Comparison of ENCODE assay signal across 8 cellular contexts in genomic region chr22:37457093-37457893, GRCh38. TPM values are rescaled to one million over a fixed set of nuclear protein-coding genes. Genes with fewer than 3 reads are reported as not detected.
DNase-seq lines count a peak whose midpoint lies in the region; ATAC-seq, FAIRE-seq and TF ChIP-seq lines count a peak whose summit lies in the region.

No MANE protein-coding gene starts in this region.

- 0 out of 2 replicates have a peak overlapping the region, but pooled peaks have one; percentile 37 for H2BK15ac ChIP-seq in H1 (ENCODE audit: low read length)

- H3K79me2 ChIP-seq in H1 (ENCODE audit: control insufficient read depth in 1 of 2, insufficient read depth in 2 of 2, low read length in 2 of 2) = no peaks in the 10 kb centered on the region

- H3K23ac ChIP-seq in H1 (ENCODE audit: insufficient read length) = no peak overlapping the region

- FAIRE-seq in GM19239 (lab: Jason Lieb, UNC) (peak; percentile 90), H1 (lab: Jason Lieb, UNC) (peak; percentile 91)

- H3K4me2 ChIP-seq in H1 (ENCODE audit: insufficient read depth in 1 of 2, low read depth in 2 of 2, low read length in 2 of 2) = no peak overlapping the region

- POLR2A ChIA-PET in activated CD8-positive, alpha-beta T cell treated with anti-CD3 and anti-CD28 coated beads for 36 hours (lab: Charles Lee) = interaction anchor here (1.0 kb wide), 1 partner anchor 201 kb away, joined by 3 read pairs; no protein-coding TSS in a partner anchor
- POLR2A ChIA-PET in H1 (lab: Charles Lee; ENCODE audit: partially characterized antibody) = no interaction called here

- TF ChIP-seq EP300 in H1 (IDR thresholded peaks at IDR 0.05; ENCODE audit: borderline replicate concordance in 1 of 2, low read depth in 2 of 2, low read length in 2 of 2) = no peak

- H3K4ac ChIP-seq in H1 (replicated peaks; ENCODE audit: insufficient read length, low read depth, low read length) = no peak overlapping the region

- H3K27ac Mint-ChIP-seq in activated CD8-positive, alpha-beta T cell treated with anti-CD3 and anti-CD28 coated beads for 36 hours = no peak overlapping the region

- CTCF ChIA-PET in activated CD8-positive, alpha-beta T cell treated with anti-CD3 and anti-CD28 coated beads for 36 hours (lab: Charles Lee) = interaction anchor here (0.6 to 5.8 kb wide), 33 partner anchors 15 to 296 kb away, joined by 3 to 98 read pairs (median 5); partner anchors contain the start of genes ELFN2 and MFNG
- CTCF ChIA-PET in H1 (lab: Charles Lee; ENCODE audit: partially characterized antibody) = interaction anchor here (0.6 to 8.2 kb wide), 41 partner anchors 8 to 343 kb away, joined by 3 to 119 read pairs (median 6); partner anchors contain the start of gene MFNG

- intact Hi-C loops in activated CD8-positive, alpha-beta T cell treated with anti-CD3 and anti-CD28 coated beads for 36 hours (cut with micrococcal nuclease) = loop anchor here (2.0 to 10.0 kb wide), 3 partner anchors 62 to 190 kb away; no protein-coding TSS in a partner anchor

- peak; percentile 77 for DNase-seq in AG08395 (ENCODE audit: low spot score)
- DNase-seq in GM19239 (ENCODE audit: insufficient read length, low spot score) = peak; percentile 82
- DNase-seq in NCI-H345 treated with DMSO at 0.1 percent for 48 hours (lab: John Stamatoyannopoulos, UW; ENCODE audit: unreplicated experiment) = peak; percentile 37
- peak; percentile 91 for DNase-seq in activated CD8-positive, alpha-beta T cell treated with anti-CD3 and anti-CD28 coated beads for 36 hours
- DNase-seq in H1 (ENCODE audit: low read depth in 1 of 2, low spot score in 2 of 2) = peak; percentile 56 to 97
- DNase-seq in midbrain (lab: John Stamatoyannopoulos, UW) = peak; percentile 26
- DNase-seq in stimulated activated CD8-positive, alpha-beta memory T cell treated with anti-CD3 and anti-CD28 coated beads, Interleukin-4, amount 100 ng/mL, for 48 hours = peak; percentile 95

- no peak overlapping the region for H2BK20ac ChIP-seq in H1 (ENCODE audit: low read length)

- TF ChIP-seq RAD21 in H1 (IDR thresholded peaks at IDR 0.05 in 1 of 2, conservative IDR thresholded peaks at IDR 0.05 in 1 of 2; ENCODE audit: low read depth in 2 of 2, low read length in 2 of 2) = peak; percentile 98 to 100

- no peaks in the 10 kb centered on the region; a peak in 2 of 7 replicates for H3K4me1 ChIP-seq in H1 (replicated peaks in 1 of 4; ENCODE audit: control insufficient read depth in 3 of 4, insufficient read depth in 4 of 4, low read length in 3 of 4)

- H3K36me3 Mint-ChIP-seq in activated CD8-positive, alpha-beta T cell treated with anti-CD3 and anti-CD28 coated beads for 36 hours (ENCODE audit: low read depth) = peaks cover 4% of the 10 kb centered on the region

- no peak overlapping the region for H3K4me3 Mint-ChIP-seq in activated CD8-positive, alpha-beta T cell treated with anti-CD3 and anti-CD28 coated beads for 36 hours

- H2BK120ac ChIP-seq in H1 (replicated peaks; ENCODE audit: low read depth, low read length) = no peak overlapping the region

- no peak for TF ChIP-seq POLR2A in H1 (IDR thresholded peaks at IDR 0.05; ENCODE audit: control extremely low read depth in 1 of 2, low read depth in 2 of 2, low read length in 2 of 2)

- peak; percentile 99 for ATAC-seq in activated CD8-positive, alpha-beta T cell treated with anti-CD3 and anti-CD28 coated beads for 36 hours
- no peak for ATAC-seq in HG03342 (IDR thresholded peaks at IDR 0.05; ENCODE audit: unreplicated experiment)

- H3K9ac ChIP-seq in H1 (replicated peaks in 1 of 4; ENCODE audit: extremely low read depth in 1 of 4, low read depth in 3 of 4, low read length in 3 of 4) = no peak overlapping the region

- H3K4me1 Mint-ChIP-seq in activated CD8-positive, alpha-beta T cell treated with anti-CD3 and anti-CD28 coated beads for 36 hours (ENCODE audit: low read depth) = no peaks in the 10 kb centered on the region

- no peak overlapping the region for H2AFZ ChIP-seq in H1 (ENCODE audit: low read length)

- H3K27me3 Mint-ChIP-seq in activated CD8-positive, alpha-beta T cell treated with anti-CD3 and anti-CD28 coated beads for 36 hours = no peaks in the 10 kb centered on the region

- H3K36me3 ChIP-seq in H1 (ENCODE audit: control insufficient read depth in 2 of 4, insufficient read depth in 4 of 4, low read length in 3 of 4) = no peaks in the 10 kb centered on the region

- no peak overlapping the region for H3K56ac ChIP-seq in H1 (replicated peaks; ENCODE audit: insufficient read length, low read depth, low read length)

- H4K91ac ChIP-seq in H1 (replicated peaks; ENCODE audit: insufficient read length, low read length) = no peak overlapping the region

- H3K4me3 ChIP-seq in H1 (ENCODE audit: extremely low read depth in 1 of 4, insufficient read depth in 2 of 4, low read depth in 3 of 4, low read length in 4 of 4) = no peak overlapping the region

- H2AK5ac ChIP-seq in H1 (ENCODE audit: low read depth, low read length) = no peak overlapping the region

- H4K20me1 ChIP-seq in H1 (replicated peaks in 1 of 2; ENCODE audit: control insufficient read depth in 1 of 2, insufficient read depth in 2 of 2, low read length in 2 of 2) = no peaks in the 10 kb centered on the region

- peak; percentile 94 for TF ChIP-seq CTCF in activated CD8-positive, alpha-beta T cell treated with anti-CD3 and anti-CD28 coated beads for 36 hours (IDR thresholded peaks at IDR 0.05)
- TF ChIP-seq CTCF in H1 (IDR thresholded peaks at IDR 0.05; ENCODE audit: control extremely low read depth in 1 of 3, insufficient read depth in 1 of 3, low read depth in 1 of 3, low read length in 3 of 3) = peak; percentile 97 to 99 (median 99)

- 37% methylated on average over 4 of the region's 4 CpGs; no CpG with 5 or more reads in 1 of the 2 experiments for WGBS in H1 (ENCODE audit: extremely low coverage in 1 of 2, insufficient coverage in 1 of 2, insufficient read length in 1 of 2, insufficient replicate concordance in 2 of 2, low coverage in 1 of 2, low lambda C conversion rate in 2 of 2, missing lambda C conversion rate in 1 of 2), 2 experiments

- H2BK5ac ChIP-seq in H1 (ENCODE audit: low read depth, low read length) = no peak overlapping the region

- H4K5ac ChIP-seq in H1 (ENCODE audit: insufficient read length, low read depth, low read length) = no peak overlapping the region

- H3K79me1 ChIP-seq in H1 (ENCODE audit: low read depth, low read length) = no peaks in the 10 kb centered on the region

- no peaks in the 10 kb centered on the region for H3K9me3 ChIP-seq in H1 (ENCODE audit: insufficient read depth in 2 of 2, low read depth in 1 of 2, low read length in 1 of 2)

- no peaks in the 10 kb centered on the region for H3K27me3 ChIP-seq in H1 (replicated peaks in 1 of 4; ENCODE audit: control insufficient read depth in 3 of 4, extremely low read depth in 1 of 4, insufficient read depth in 3 of 4, low read length in 3 of 4)

- no peak overlapping the region for H4K8ac ChIP-seq in H1 (ENCODE audit: extremely low read depth, insufficient read depth, low read length)

- H3K18ac ChIP-seq in H1 (ENCODE audit: extremely low read depth, low read length) = no peak overlapping the region

- H3K27ac ChIP-seq in H1 (ENCODE audit: low read depth, low read length) = no peak overlapping the region

- H3K14ac ChIP-seq in H1 (ENCODE audit: insufficient read length) = no peak overlapping the region

- H3K9me3 Mint-ChIP-seq in activated CD8-positive, alpha-beta T cell treated with anti-CD3 and anti-CD28 coated beads for 36 hours = no peaks in the 10 kb centered on the region

- H2BK12ac ChIP-seq in H1 (ENCODE audit: low read depth, low read length) = no peak overlapping the region

- H3K23me2 ChIP-seq in H1 (ENCODE audit: low read depth, low read length) = no peaks in the 10 kb centered on the region

TF ChIP-seq in H1, 55 proteins besides CTCF, POLR2A, EP300 and RAD21:
- 0 out of 2 replicates have a peak, but pooled peaks have one; percentile 14 for TF ChIP-seq BACH1 (IDR thresholded peaks at IDR 0.05; ENCODE audit: low read length)
- TF ChIP-seq SIRT6 (IDR thresholded peaks at IDR 0.05; ENCODE audit: low read length) = no peak
- peak; percentile 47; the same call in 1 of the 2 replicates for TF ChIP-seq GABPA (IDR thresholded peaks at IDR 0.05; ENCODE audit: borderline replicate concordance, insufficient read depth, low read length)
- no peak for TF ChIP-seq TCF12 (IDR thresholded peaks at IDR 0.05; ENCODE audit: low read depth, low read length)
- TF ChIP-seq TEAD4 (IDR thresholded peaks at IDR 0.05; ENCODE audit: low read depth, low read length) = 0 out of 2 replicates have a peak, but pooled peaks have one; percentile 25
- TF ChIP-seq CREB1 (IDR thresholded peaks at IDR 0.05) = peak; percentile 45

RNA-seq across cellular contexts. Expression of gene MFNG, which starts 28.9 kb away (rescaled TPM):
- total RNA-seq in activated CD8-positive, alpha-beta T cell treated with anti-CD3 and anti-CD28 coated beads for 36 hours = 100 to 1,000 TPM; 155 to 160 TPM
- 1.7 and 1.8 TPM in 2 replicates for total RNA-seq in H1 (2021; fragmentation: NEBNext Ultra II Directional; extraction: Animal tissue kit (Norgen Biotek cat#: 25700))
- 5.5 and 8.0 TPM in 2 replicates for polyA plus RNA-seq in H1 (2011; rRNA removed)
- polyA plus RNA-seq in H1 (2011; cell fraction: cytosol; rRNA removed) = 5.4 TPM
- 11.5 TPM for polyA plus RNA-seq in H1 (2011; cell fraction: nucleus; rRNA removed)
- polyA plus RNA-seq in H1 (2012, experiment 1 of 2) = 1.7 to 3.1 TPM (median 2.6 TPM) in 4 replicates
- polyA plus RNA-seq in H1 (2012, experiment 2 of 2) = 1.5 TPM
- polyA plus RNA-seq in H1 (2013, experiment 1 of 2) = 2.4 TPM
- 2.8 TPM for polyA plus RNA-seq in H1 (2013, experiment 2 of 2)
- polyA minus RNA-seq in H1 (2011; rRNA and poly(A)+ RNA removed) = 1.3 and 1.6 TPM in 2 replicates
- 6.8 TPM for polyA minus RNA-seq in H1 (2011; cell fraction: cytosol; rRNA and poly(A)+ RNA removed)
- polyA minus RNA-seq in H1 (2011; cell fraction: nucleus; rRNA and poly(A)+ RNA removed) = 4.9 TPM

RNA-seq across cellular contexts. Expression of gene ELFN2, which starts 30.0 kb away (rescaled TPM):
- under 1 TPM; 0.51 to 0.52 TPM for total RNA-seq in activated CD8-positive, alpha-beta T cell treated with anti-CD3 and anti-CD28 coated beads for 36 hours
- 0.63 and 0.88 TPM in 2 replicates for total RNA-seq in H1 (2021; fragmentation: NEBNext Ultra II Directional; extraction: Animal tissue kit (Norgen Biotek cat#: 25700))
- polyA plus RNA-seq in H1 (2011; rRNA removed) = 0.88 and 1.3 TPM in 2 replicates
- polyA plus RNA-seq in H1 (2011; cell fraction: cytosol; rRNA removed) = 0.70 TPM
- polyA plus RNA-seq in H1 (2011; cell fraction: nucleus; rRNA removed) = 2.5 TPM
- polyA plus RNA-seq in H1 (2012, experiment 1 of 2) = 0.71 to 1.4 TPM (median 0.83 TPM) in 4 replicates
- 0.37 TPM for polyA plus RNA-seq in H1 (2012, experiment 2 of 2)
- 0.41 TPM for polyA plus RNA-seq in H1 (2013, experiment 1 of 2)
- 0.35 TPM for polyA plus RNA-seq in H1 (2013, experiment 2 of 2)
- polyA minus RNA-seq in H1 (2011; rRNA and poly(A)+ RNA removed) = 0.50 and 0.54 TPM in 2 replicates
- polyA minus RNA-seq in H1 (2011; cell fraction: cytosol; rRNA and poly(A)+ RNA removed) = 0.73 TPM
- polyA minus RNA-seq in H1 (2011; cell fraction: nucleus; rRNA and poly(A)+ RNA removed) = 0.40 TPM

Comparison
In these comparisons a context has a peak if more than half of its experiments do, and no peak if none do; other contexts are left out.
1. DNase-seq: peak in every context shown above with its lines; median percentile 95 in stimulated activated CD8-positive, alpha-beta memory T cell treated with anti-CD3 and anti-CD28 coated beads, Interleukin-4, amount 100 ng/mL, for 48 hours; 91 in activated CD8-positive, alpha-beta T cell treated with anti-CD3 and anti-CD28 coated beads for 36 hours; 82 in GM19239; 77 in AG08395; 76 in H1; 37 in NCI-H345 treated with DMSO at 0.1 percent for 48 hours; 26 in midbrain.
2. RNA of gene MFNG, which starts 28.9 kb away (total RNA-seq): 155 to 160 TPM in activated CD8-positive, alpha-beta T cell treated with anti-CD3 and anti-CD28 coated beads for 36 hours; 1.7 to 1.8 TPM in H1; every median in the first group is over 10 times any median in the second.